In the genomic region with DNA sequence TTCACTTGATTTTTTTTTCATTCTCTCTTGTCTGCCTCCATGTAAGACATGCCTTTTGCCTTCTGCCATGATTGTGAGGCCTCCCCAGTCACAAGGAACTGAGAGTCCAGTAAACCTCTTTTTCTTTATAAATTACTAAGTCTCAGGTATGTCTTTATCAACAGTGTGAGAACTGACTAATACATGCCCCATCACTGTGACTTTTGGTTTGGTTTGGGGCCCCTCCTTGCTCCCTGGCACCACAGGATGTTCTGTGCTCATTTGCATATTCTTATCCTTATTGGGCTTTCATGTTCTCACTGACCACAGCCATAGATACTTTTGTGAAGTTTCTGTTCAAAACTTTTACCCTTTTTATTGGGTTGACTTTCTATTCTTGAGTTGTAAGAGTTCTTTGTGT, we compare ENCODE assay signal across 28 cellular contexts. TPM values are rescaled to one million over a fixed set of nuclear protein-coding genes. Genes with fewer than 3 reads are reported as not detected.
"Had no signal": no experiment of that assay in that cellular context is flagged by ENCODE, and none has a peak within 500 bp of the region (broad histone marks: within the 10 kb centered on the region; RNA-seq: fewer than 3 reads in every experiment).

No MANE protein-coding gene starts in this region.

- H3K4me3 Mint-ChIP-seq: activated B cell treated with CpG ODN at 0.5 μM for 24 hours; activated CD8-positive, alpha-beta memory T cell treated with anti-CD3 and anti-CD28 coated beads, Interleukin-2, amount 10 ng/mL, durations not matched to agents 7 days and 5 days; activated naive CD8-positive, alpha-beta T cell; brain; central memory CD8-positive, alpha-beta T cell; T-cell had no signal

- H3K27ac Mint-ChIP-seq: activated B cell treated with CpG ODN at 0.5 μM for 24 hours; activated CD8-positive, alpha-beta memory T cell treated with anti-CD3 and anti-CD28 coated beads, Interleukin-2, amount 10 ng/mL, durations not matched to agents 7 days and 5 days; activated naive CD8-positive, alpha-beta T cell; brain; T-cell had no signal

- H3K36me3 Mint-ChIP-seq: activated CD8-positive, alpha-beta memory T cell treated with anti-CD3 and anti-CD28 coated beads, Interleukin-2, amount 10 ng/mL, durations not matched to agents 7 days and 5 days; activated naive CD8-positive, alpha-beta T cell; brain; T-cell had no signal

- H3K4me3 ChIP-seq: SK-N-MC had no signal

- H3K4me1 Mint-ChIP-seq: activated B cell treated with CpG ODN at 0.5 μM for 24 hours; activated CD8-positive, alpha-beta memory T cell treated with anti-CD3 and anti-CD28 coated beads, Interleukin-2, amount 10 ng/mL, durations not matched to agents 7 days and 5 days; brain; central memory CD8-positive, alpha-beta T cell; T-cell had no signal

- ATAC-seq: activated CD8-positive, alpha-beta memory T cell treated with anti-CD3 and anti-CD28 coated beads, Interleukin-2, amount 10 ng/mL, durations not matched to agents 7 days and 5 days; Panc1; Right ventricle myocardium inferior; T-cell had no signal

- DNase-seq: activated B cell treated with CpG ODN at 0.5 μM for 24 hours; activated CD4-positive, alpha-beta T cell treated with anti-CD3 and anti-CD28 coated beads for 1 hour; activated CD8-positive, alpha-beta memory T cell treated with anti-CD3 and anti-CD28 coated beads, Interleukin-2, amount 10 ng/mL, durations not matched to agents 7 days and 5 days; activated effector memory CD4-positive, alpha-beta T cell treated with Interleukin-2 at 50 U/mL for 16 hours; activated naive CD4-positive, alpha-beta T cell; amygdala; NCI-H1092 treated with DMSO at 0.1 percent for 48 hours; NCI-H1417 treated with DMSO at 0.1 percent for 48 hours; NCI-H1694 treated with DMSO at 0.1 percent for 48 hours; NCI-H2029 treated with DMSO at 0.1 percent for 48 hours; NCI-H345; NCI-H510A; NCI-H526 treated with DMSO at 0.1 percent for 48 hours; NCI-H82; NK-92 treated with Interleukin-12 subunit alpha and Interleukin-12 subunit beta, amount 100 ng/mL, for 24 hours; OCI-M1; RPMI8226; T-cell; T-helper 2 cell; T1000 had no signal

RNA-seq across cellular contexts. Expression of a gene that starts 3.8 kb away (rescaled TPM):
- total RNA-seq: activated B cell treated with CpG ODN at 0.5 μM for 24 hours; activated CD8-positive, alpha-beta memory T cell treated with anti-CD3 and anti-CD28 coated beads, Interleukin-2, amount 10 ng/mL, durations not matched to agents 7 days and 5 days; astrocyte; MCF 10A; Right ventricle myocardium inferior; T-cell had no signal
